In genomic region chr5:139517683-139518564, GRCh38 we compare ENCODE assay signal across 1 cellular context.
TF ChIP-seq lines count a peak whose summit lies in the region.

No MANE protein-coding gene starts in this region.

TF ChIP-seq in K562, 482 proteins besides CTCF, POLR2A, EP300 and RAD21 (continued from another document and continues in another):
- TF ChIP-seq ZNF318 (IDR thresholded peaks at IDR 0.05; ENCODE audit: borderline replicate concordance in 1 of 2, low read depth in 1 of 2) (no peak), MBD1 (CRISPR knock-in tag; IDR thresholded peaks at IDR 0.05) (no peak), NONO (IDR thresholded peaks at IDR 0.05; ENCODE audit: low read depth in 2 of 2, low read length in 1 of 2) (peak; percentile 69 to 94; a peak in 2 of 4 replicates), CGGBP1 (CRISPR knock-in tag; IDR thresholded peaks at IDR 0.05) (peak; percentile 64; the same call in 1 of the 2 replicates), C11orf30 (IDR thresholded peaks at IDR 0.05; ENCODE audit: low read depth) (no peak), ZNF239 (CRISPR knock-in tag; IDR thresholded peaks at IDR 0.05) (peak; percentile 45; the same call in 1 of the 2 replicates), FOS (IDR thresholded peaks at IDR 0.05; ENCODE audit: extremely low read depth, insufficient read length) (no peak), HDAC3 (IDR thresholded peaks at IDR 0.05; ENCODE audit: borderline replicate concordance, partially characterized antibody) (no peak), PPARD (CRISPR knock-in tag; IDR thresholded peaks at IDR 0.05) (no peak), ZKSCAN1 (IDR thresholded peaks at IDR 0.05; ENCODE audit: low read depth, low read length) (no peak), NEUROD1 (IDR thresholded peaks at IDR 0.05; ENCODE audit: borderline replicate concordance, low read depth, low read length, partially characterized antibody) (peak; percentile 19), ZNF23 (CRISPR knock-in tag; IDR thresholded peaks at IDR 0.05) (no peak), ZNF134 (CRISPR knock-in tag; conservative IDR thresholded peaks at IDR 0.05) (no peak; the same call in none of the 2 replicates), E2F1 (CRISPR knock-in tag; IDR thresholded peaks at IDR 0.05) (peak; percentile 67; the same call in 1 of the 2 replicates), GTF2A2 (tag; IDR thresholded peaks at IDR 0.05) (no peak), ZNF143 (CRISPR knock-in tag; IDR thresholded peaks at IDR 0.05) (peak; percentile 87), ZBTB1 (CRISPR knock-in tag; IDR thresholded peaks at IDR 0.05; ENCODE audit: borderline replicate concordance, low read depth) (no peak), RERE (CRISPR knock-in tag; IDR thresholded peaks at IDR 0.05; ENCODE audit: borderline replicate concordance) (0 out of 2 replicates have a peak, but pooled peaks have one; percentile 6), KAT2B (IDR thresholded peaks at IDR 0.05; ENCODE audit: low read depth, low read length) (no peak), GABPB2 (CRISPR knock-in tag; conservative IDR thresholded peaks at IDR 0.05) (peak; percentile 57; the same call in 1 of the 2 replicates), RAD51 (IDR thresholded peaks at IDR 0.05; ENCODE audit: borderline replicate concordance, low read depth) (no peak), SRSF9 (IDR thresholded peaks at IDR 0.05; ENCODE audit: borderline replicate concordance, low read depth, low read length) (no peak), NR1H2 (CRISPR knock-in tag; IDR thresholded peaks at IDR 0.05) (peak; percentile 92), CHD2 (IDR thresholded peaks at IDR 0.05; ENCODE audit: low read depth, low read length) (peak; percentile 24; the same call in 1 of the 2 replicates), CCNT2 (IDR thresholded peaks at IDR 0.05; ENCODE audit: borderline replicate concordance, extremely low read depth, insufficient read length, low read depth, low read length) (peak; percentile 97), ZSCAN29 (IDR thresholded peaks at IDR 0.05) (no peak), ZNF347 (CRISPR knock-in tag; IDR thresholded peaks at IDR 0.05; ENCODE audit: low read depth) (no peak), SRSF7 (optimal IDR thresholded peaks at IDR 0.05; ENCODE audit: low read depth, low read length) (no peak), POLR3G (IDR thresholded peaks at IDR 0.05; ENCODE audit: extremely low read depth, insufficient read length, insufficient replicate concordance) (no peak), MXD1 (CRISPR knock-in tag; IDR thresholded peaks at IDR 0.05; ENCODE audit: borderline replicate concordance, poor library complexity, severe bottlenecking) (no peak), PRPF4 (IDR thresholded peaks at IDR 0.05; ENCODE audit: insufficient read depth, low read depth, low read length, poor library complexity, severe bottlenecking) (no peak), FOXA3 (CRISPR knock-in tag; conservative IDR thresholded peaks at IDR 0.05 in 1 of 2, IDR thresholded peaks at IDR 0.05 in 1 of 2) (no peak), CREM (IDR thresholded peaks at IDR 0.05; ENCODE audit: low read depth) (peak; percentile 79), NFE2 (IDR thresholded peaks at IDR 0.05; ENCODE audit: low read depth) (no peak), ZBTB26 (CRISPR knock-in tag; IDR thresholded peaks at IDR 0.05) (no peak), ZSCAN32 (CRISPR knock-in tag; IDR thresholded peaks at IDR 0.05) (peak; percentile 69; the same call in 1 of the 2 replicates), CBFA2T3 (IDR thresholded peaks at IDR 0.05) (peak; percentile 14; the same call in 1 of the 2 replicates), ZNF589 (CRISPR knock-in tag; IDR thresholded peaks at IDR 0.05; ENCODE audit: low read depth) (peak; percentile 64), ZFP1 (CRISPR knock-in tag; IDR thresholded peaks at IDR 0.05) (no peak)
